ENCODE assay signal across 9 cellular contexts in the genomic region with DNA sequence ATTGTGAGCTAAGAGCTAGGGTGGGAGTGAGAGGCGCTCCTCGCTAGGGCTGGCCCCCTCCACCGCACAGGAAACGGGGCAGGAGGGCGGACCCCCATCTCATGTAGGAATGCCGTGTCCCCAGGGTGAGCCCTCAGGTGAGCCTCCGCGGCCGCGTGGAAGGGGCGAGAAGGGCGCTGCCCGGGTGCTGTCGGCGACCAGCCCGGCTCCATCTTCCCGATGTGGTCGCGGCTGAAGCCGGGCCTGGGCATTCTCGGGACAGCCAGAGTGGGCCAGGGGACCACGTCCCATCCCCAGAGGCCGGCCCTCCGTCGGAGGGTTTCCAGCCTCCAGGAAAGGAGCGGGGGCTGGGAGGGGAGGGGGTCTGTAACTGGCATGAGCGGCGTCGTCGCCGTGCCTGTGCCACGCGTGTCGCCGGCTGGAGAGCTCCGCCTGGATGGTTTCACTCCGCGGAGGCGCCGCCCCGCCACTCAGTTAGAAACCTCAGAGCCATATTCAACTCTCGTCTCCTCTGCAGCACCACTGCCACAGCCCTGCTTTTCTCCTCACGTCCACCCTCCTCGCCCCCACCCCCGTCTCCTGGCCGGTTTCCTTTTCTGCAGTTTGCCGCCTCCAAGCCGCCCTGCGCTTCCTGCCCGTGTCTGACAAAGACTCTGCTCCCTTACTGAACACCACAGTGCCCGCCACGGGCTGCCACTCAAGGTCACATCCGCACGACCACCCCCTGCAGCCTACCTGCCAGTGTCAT. TPM values are rescaled to one million over a fixed set of nuclear protein-coding genes. Genes with fewer than 3 reads are reported as not detected.
DNase-seq lines count a peak whose midpoint lies in the region; ATAC-seq, FAIRE-seq and TF ChIP-seq lines count a peak whose summit lies in the region.
"Had no signal": no experiment of that assay in that cellular context is flagged by ENCODE, and none has a peak within 500 bp of the region (broad histone marks: within the 10 kb centered on the region; RNA-seq: fewer than 3 reads in every experiment).

Gene TMEM269 (plus strand): TSS at position 46 of the 748 bp plus-strand sequence. CDS start 4,903 bp downstream, outside the sequence.

- no peak for TF ChIP-seq POLR2A in esophagus squamous epithelium (IDR thresholded peaks at IDR 0.05)

- 3 to 16% methylated on average over 17 to 27 of the region's 54 CpGs for WGBS in esophagus squamous epithelium, 2 donors

- peaks cover 0 to 30% (median 0%) of the 10 kb centered on the region in 3 donors for H3K36me3 ChIP-seq in esophagus squamous epithelium

- peaks cover 10 to 21% (median 12%) of the 10 kb centered on the region in 3 donors for H3K4me1 ChIP-seq in esophagus squamous epithelium

- intact Hi-C loops in esophagus squamous epithelium (cut with DNase I) (no loop called here), posterior vena cava (cut with DNase I) (no loop called here)

- TF ChIP-seq CTCF in esophagus squamous epithelium (IDR thresholded peaks at IDR 0.05) = no peak

- ATAC-seq in HG02870 (IDR thresholded peaks at IDR 0.05; ENCODE audit: unreplicated experiment) (no peak), GM18511 (IDR thresholded peaks at IDR 0.05; ENCODE audit: unreplicated experiment) (no peak), HG03039 (IDR thresholded peaks at IDR 0.05; ENCODE audit: unreplicated experiment) (no peak)

- H3K27ac ChIP-seq in esophagus squamous epithelium = peak within 1 kb of the TSS in 1 of 4 donors; percentile 32

- peak within 1 kb of the TSS; percentile 21 to 65 (median 39) for H3K4me3 ChIP-seq in esophagus squamous epithelium

- no peak for FAIRE-seq in RCC 7860 (lab: Jason Lieb, UNC)
- FAIRE-seq: GM18507 had no signal

- peak; percentile 36 for DNase-seq in EH (ENCODE audit: low read depth)
- DNase-seq in activated T-cell treated with anti-CD3 and anti-CD28 coated beads for 4 hours = peak; percentile 27
- no peak for DNase-seq in esophagus squamous epithelium (lab: John Stamatoyannopoulos, UW)
- peak; percentile 85 for DNase-seq in posterior vena cava (ENCODE audit: low spot score)
- DNase-seq in RCC 7860 (ENCODE audit: low spot score) = no peak

- H3K27me3 ChIP-seq in esophagus squamous epithelium = peaks cover 0 to 12% (median 0%) of the 10 kb centered on the region in 4 donors

- no peaks in the 10 kb centered on the region for H3K9me3 ChIP-seq in esophagus squamous epithelium

RNA-seq across cellular contexts. Expression of gene TMEM269, which starts in this region (rescaled TPM):
- total RNA-seq in esophagus squamous epithelium (not detected), posterior vena cava (not detected)

Comparison
In these comparisons a context has a peak if more than half of its experiments do, and no peak if none do; other contexts are left out.
1. Peak in DNase-seq in posterior vena cava; RNA of the gene not detected or under 1 TPM.
2. DNase-seq: peak in EH (single experiment) and activated T-cell treated with anti-CD3 and anti-CD28 coated beads for 4 hours (single experiment); none in esophagus squamous epithelium (single experiment) and RCC 7860 (single experiment).